In genomic region chr13:41691276-41691675, GRCh38 we compare ENCODE assay signal across 19 cellular contexts.
"Had no signal": no experiment of that assay in that cellular context is flagged by ENCODE, and none has a peak within 500 bp of the region (broad histone marks: within the 10 kb centered on the region; RNA-seq: fewer than 3 reads in every experiment).

No MANE protein-coding gene starts in this region.

- ATAC-seq: activated CD8-positive, alpha-beta T cell treated with anti-CD3 and anti-CD28 coated beads for 36 hours; naive thymus-derived CD4-positive, alpha-beta T cell; psoas muscle; right cardiac atrium had no signal

- H3K27ac ChIP-seq: brain microvascular endothelial cell, esophagus muscularis mucosa, ovary, psoas muscle, skin epidermis, tibial nerve, uterus had no signal

- DNase-seq: activated CD4-positive, alpha-beta T cell treated with anti-CD3 and anti-CD28 coated beads, Interleukin-2, amount 10 ng/mL, durations not matched to agents 24 days and 14 days; activated CD4-positive, CD25-positive, alpha-beta regulatory T cell; activated CD8-positive, alpha-beta T cell treated with anti-CD3 and anti-CD28 coated beads for 36 hours; activated naive CD4-positive, alpha-beta T cell treated with anti-CD3 and anti-CD28 coated beads for 36 hours; activated T-cell treated with anti-CD3 and anti-CD28 coated beads, Interleukin-2, amount 50 U/mL, for 24 hours; aorta; brain microvascular endothelial cell; cortex of kidney; immature natural killer cell; mesenchymal stem cell; naive thymus-derived CD4-positive, alpha-beta T cell; ovary; psoas muscle; right cardiac atrium; stimulated activated CD4-positive, alpha-beta T cell treated with anti-CD3 and anti-CD28 coated beads, Interleukin-2, amount 100 ng/mL, for 48 hours; uterus had no signal
